ENCODE assay signal across 24 cellular contexts in genomic region chr7:2132243-2132642, GRCh38.
"Had no signal": no experiment of that assay in that cellular context is flagged by ENCODE, and none has a peak within 500 bp of the region (broad histone marks: within the 10 kb centered on the region; RNA-seq: fewer than 3 reads in every experiment).

No MANE protein-coding gene starts in this region.

- H3K9me3 ChIP-seq: left ventricle myocardium inferior, ovary, right atrium auricular region, stomach, testis, thyroid gland, transverse colon, upper lobe of left lung had no signal

- H3K4me3 Mint-ChIP-seq: mesothelial cell of epicardium; natural killer cell; stimulated activated naive B cell treated with anti-CD40 and anti-IgM and Interleukin-4, amounts not matched to agents 10 μg/mL and 1 μg/mL and 100 μg/mL, for 72 hours had no signal

- H3K4me1 Mint-ChIP-seq: natural killer cell had no signal

- H3K4me1 ChIP-seq: left ventricle myocardium inferior, right atrium auricular region, stomach, testis, thyroid gland, transverse colon, upper lobe of left lung had no signal

- ATAC-seq: natural killer cell; sciatic nerve; stimulated activated naive B cell treated with anti-CD40 and anti-IgM and Interleukin-4, amounts not matched to agents 10 μg/mL and 1 μg/mL and 100 μg/mL, for 72 hours; stimulated activated naive CD8-positive, alpha-beta T cell treated with anti-CD3 and anti-CD28 coated beads, Interleukin-15, Interleukin-2, amounts not matched to agents 100 U/mL and 50 U/mL, for 24 hours had no signal

- H3K27ac Mint-ChIP-seq: mesothelial cell of epicardium; natural killer cell; progenitor cell of endocrine pancreas; stimulated activated naive B cell treated with anti-CD40 and anti-IgM and Interleukin-4, amounts not matched to agents 10 μg/mL and 1 μg/mL and 100 μg/mL, for 72 hours had no signal

- H3K27me3 ChIP-seq: hepatocyte, ovary, right atrium auricular region, stomach, testis, thyroid gland, transverse colon, upper lobe of left lung had no signal

- H3K4me2 ChIP-seq: hepatocyte had no signal

- H3K4me3 ChIP-seq: hepatocyte, left ventricle myocardium inferior, lung, ovary, right atrium auricular region, skin epidermis, stomach, testis, thyroid gland, transverse colon, upper lobe of left lung had no signal

- H3K9me3 Mint-ChIP-seq: mesothelial cell of epicardium; naive B cell; natural killer cell; stimulated activated naive B cell treated with anti-CD40 and anti-IgM and Interleukin-4, amounts not matched to agents 10 μg/mL and 1 μg/mL and 100 μg/mL, for 72 hours had no signal

- H3K27ac ChIP-seq: hepatocyte, left ventricle myocardium inferior, ovary, right atrium auricular region, skin epidermis, stomach, testis, thyroid gland, transverse colon, upper lobe of left lung had no signal

- H2AFZ ChIP-seq: hepatocyte had no signal

- H3K36me3 ChIP-seq: ovary, right atrium auricular region, thyroid gland, transverse colon had no signal

- DNase-seq: islet precursor cell; left ventricle myocardium inferior; mesendoderm; naive B cell; natural killer cell; ovary; stimulated activated CD4-positive, alpha-beta T cell treated with anti-CD3 and anti-CD28 coated beads, Interleukin-12 subunit alpha, Interleukin-12 subunit beta, amount 100 ng/mL, for 4 hours; stimulated activated CD4-positive, alpha-beta T cell treated with anti-CD3 and anti-CD28 coated beads, Interleukin-15, amount 100 ng/mL, for 24 hours; stimulated activated CD4-positive, alpha-beta T cell treated with anti-CD3 and anti-CD28 coated beads, Interleukin-2, amount 100 ng/mL, for 24 hours; stimulated activated CD4-positive, alpha-beta T cell treated with anti-CD3 and anti-CD28 coated beads, Interleukin-4, amount 100 ng/mL, for 1 hour; stimulated activated naive B cell treated with anti-CD40 and anti-IgM and Interleukin-4, amounts not matched to agents 10 μg/mL and 1 μg/mL and 100 μg/mL, for 72 hours; stimulated activated naive CD8-positive, alpha-beta T cell treated with anti-CD3 and anti-CD28 coated beads, Interleukin-15, Interleukin-2, amounts not matched to agents 100 U/mL and 50 U/mL, for 24 hours; stomach; testis; thyroid gland; transverse colon had no signal

- H3K27me3 Mint-ChIP-seq: naive B cell; progenitor cell of endocrine pancreas; stimulated activated naive B cell treated with anti-CD40 and anti-IgM and Interleukin-4, amounts not matched to agents 10 μg/mL and 1 μg/mL and 100 μg/mL, for 72 hours had no signal

- H3K36me3 Mint-ChIP-seq: natural killer cell had no signal

- H3K79me2 ChIP-seq: hepatocyte had no signal
